ENCODE assay signal across 21 cellular contexts in the genomic region with DNA sequence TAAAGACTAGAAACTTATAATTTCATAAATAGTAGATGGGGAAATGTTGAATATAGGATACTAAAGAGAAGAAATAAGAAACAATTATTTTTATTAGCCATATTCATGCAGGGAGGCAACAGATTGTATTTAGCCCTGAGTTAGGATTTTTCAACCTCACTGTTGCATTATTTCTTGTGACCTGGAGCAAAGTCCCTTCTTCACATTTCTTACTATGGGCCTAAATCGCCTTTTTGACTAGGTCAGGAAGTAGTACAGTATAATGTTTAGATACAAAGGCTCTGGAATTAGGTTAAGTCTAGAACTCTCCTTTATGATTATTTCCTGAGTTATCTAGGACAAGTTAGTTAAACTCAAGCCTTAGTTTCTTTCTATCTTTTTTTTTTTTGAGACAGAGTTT.
"Had no signal": no experiment of that assay in that cellular context is flagged by ENCODE, and none has a peak within 500 bp of the region (broad histone marks: within the 10 kb centered on the region; RNA-seq: fewer than 3 reads in every experiment).

No MANE protein-coding gene starts in this region.

- H3K9me3 ChIP-seq: esophagus squamous epithelium, gastroesophageal sphincter, left ventricle myocardium inferior, suprapubic skin, thyroid gland, upper lobe of right lung, vagina had no signal

- H3K27ac ChIP-seq: esophagus squamous epithelium, gastroesophageal sphincter, left ventricle myocardium inferior, suprapubic skin, thyroid gland, upper lobe of right lung, vagina had no signal

- H3K36me3 ChIP-seq: esophagus squamous epithelium, gastroesophageal sphincter, left ventricle myocardium inferior, suprapubic skin, thyroid gland, upper lobe of right lung, vagina had no signal

- H3K4me3 Mint-ChIP-seq: dendritic cell treated with granulocyte-macrophage colony-stimulating factor and Interleukin-4, amounts not matched to agents 40 ng/mL and 50 ng/mL, for 4 days; effector memory CD8-positive, alpha-beta T cell; immature natural killer cell; naive B cell; neural crest cell; stimulated activated effector memory CD8-positive, alpha-beta T cell treated with anti-CD3 and anti-CD28 coated beads, Interleukin-12 subunit alpha, Interleukin-12 subunit beta, amount 100 ng/mL, for 72 hours had no signal

- H3K27ac Mint-ChIP-seq: dendritic cell treated with granulocyte-macrophage colony-stimulating factor and Interleukin-4, amounts not matched to agents 40 ng/mL and 50 ng/mL, for 4 days; immature natural killer cell; stimulated activated effector memory CD8-positive, alpha-beta T cell treated with anti-CD3 and anti-CD28 coated beads, Interleukin-12 subunit alpha, Interleukin-12 subunit beta, amount 100 ng/mL, for 72 hours had no signal

- H3K4me1 ChIP-seq: thyroid gland, upper lobe of right lung, vagina had no signal

- DNase-seq: effector memory CD8-positive, alpha-beta T cell; esophagus squamous epithelium; foreskin fibroblast; immature natural killer cell; left ventricle myocardium inferior; mesendoderm; naive B cell; right cardiac atrium; small intestine; stimulated activated CD4-positive, alpha-beta T cell treated with anti-CD3 and anti-CD28 coated beads, Interleukin-4, amount 100 ng/mL, for 1 hour; stimulated activated CD8-positive, alpha-beta memory T cell treated with anti-CD3 and anti-CD28 coated beads, Interleukin-4, amount 100 ng/mL, for 48 hours; stimulated activated naive CD8-positive, alpha-beta T cell treated with anti-CD3 and anti-CD28 coated beads, Interleukin-15, Interleukin-2, amounts not matched to agents 100 U/mL and 50 U/mL, for 24 hours; thyroid gland; upper lobe of right lung had no signal

- H3K4me3 ChIP-seq: esophagus squamous epithelium, gastroesophageal sphincter, left ventricle myocardium inferior, lung, suprapubic skin, thyroid gland, upper lobe of right lung, vagina had no signal

- H3K27me3 Mint-ChIP-seq: dendritic cell treated with granulocyte-macrophage colony-stimulating factor and Interleukin-4, amounts not matched to agents 40 ng/mL and 50 ng/mL, for 4 days; effector memory CD8-positive, alpha-beta T cell; naive B cell had no signal

- H3K36me3 Mint-ChIP-seq: immature natural killer cell, naive B cell had no signal

- H3K27me3 ChIP-seq: esophagus squamous epithelium, gastroesophageal sphincter, suprapubic skin, thyroid gland, upper lobe of right lung, vagina had no signal

- ATAC-seq: effector memory CD8-positive, alpha-beta T cell; gastroesophageal sphincter; right cardiac atrium; stimulated activated effector memory CD8-positive, alpha-beta T cell treated with anti-CD3 and anti-CD28 coated beads, Interleukin-12 subunit alpha, Interleukin-12 subunit beta, amount 100 ng/mL, for 72 hours; stimulated activated naive CD8-positive, alpha-beta T cell treated with anti-CD3 and anti-CD28 coated beads, Interleukin-15, Interleukin-2, amounts not matched to agents 100 U/mL and 50 U/mL, for 24 hours; upper lobe of right lung had no signal

- H3K9me3 Mint-ChIP-seq: dendritic cell treated with granulocyte-macrophage colony-stimulating factor and Interleukin-4, amounts not matched to agents 40 ng/mL and 50 ng/mL, for 4 days; effector memory CD8-positive, alpha-beta T cell; immature natural killer cell; naive B cell; stimulated activated effector memory CD8-positive, alpha-beta T cell treated with anti-CD3 and anti-CD28 coated beads, Interleukin-12 subunit alpha, Interleukin-12 subunit beta, amount 100 ng/mL, for 72 hours had no signal
